8 cellular contexts compared by ENCODE assay signal in the genomic region with DNA sequence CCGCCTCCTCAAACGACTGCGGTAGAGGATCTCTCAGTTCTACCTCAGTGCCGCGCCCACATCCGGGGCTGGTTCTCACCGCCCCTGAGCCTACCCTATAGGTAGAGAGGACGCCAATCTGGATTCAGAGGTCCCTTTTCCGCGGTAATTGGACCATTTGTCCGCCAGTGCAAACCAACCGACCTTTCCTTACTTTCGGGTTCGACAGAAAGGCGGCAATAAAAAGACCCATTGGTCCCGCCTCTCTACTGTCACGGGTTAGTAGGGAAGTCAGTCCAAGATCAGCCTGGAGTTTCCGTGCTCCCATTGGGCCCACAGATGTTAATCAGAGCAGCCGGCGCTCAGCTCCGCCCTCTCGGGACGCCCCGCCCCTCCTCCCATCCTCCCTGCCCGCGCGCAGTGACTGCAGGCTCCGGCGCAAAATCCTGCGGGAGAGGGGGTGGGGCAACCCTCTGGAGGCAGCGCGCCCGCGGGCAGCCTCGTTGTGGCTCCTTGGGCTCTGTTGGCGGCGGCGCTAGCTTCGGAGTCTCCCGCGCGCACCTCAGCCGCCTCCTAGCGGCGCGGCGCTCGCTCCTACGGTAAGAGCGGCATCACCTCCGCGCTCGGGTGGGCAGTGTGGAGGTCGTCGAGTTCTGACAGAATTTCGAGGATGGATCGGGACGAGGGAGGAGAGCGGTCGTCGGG. TPM values are rescaled to one million over a fixed set of nuclear protein-coding genes. Genes with fewer than 3 reads are reported as not detected.
DNase-seq lines count a peak whose midpoint lies in the region; ATAC-seq and TF ChIP-seq lines count a peak whose summit lies in the region.

A gene (plus strand): TSS at position 380 of the 684 bp plus-strand sequence.
A gene with protein sequence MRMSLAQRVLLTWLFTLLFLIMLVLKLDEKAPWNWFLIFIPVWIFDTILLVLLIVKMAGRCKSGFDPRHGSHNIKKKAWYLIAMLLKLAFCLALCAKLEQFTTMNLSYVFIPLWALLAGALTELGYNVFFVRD (minus strand): TSS at position 41 of the 684 bp plus-strand sequence. CDS start 4,061 bp downstream, outside the sequence.

- peak within 1 kb of the TSS; percentile 98 for H3K4me3 Mint-ChIP-seq in activated T-helper 17 cell treated with anti-CD3 and anti-CD28 coated beads, Interleukin-2, amount 50 U/mL, for 72 hours
- peak within 1 kb of the TSS; percentile 88 to 100 (median 96) for H3K4me3 Mint-ChIP-seq in naive B cell
- peak within 1 kb of the TSS; percentile 97 for H3K4me3 Mint-ChIP-seq in stimulated activated memory B cell treated with anti-CD40 and anti-IgM and Interleukin-4, amounts not matched to agents 10 μg/mL and 1 μg/mL and 100 μg/mL, for 72 hours

- peaks cover 91% of the 10 kb centered on the region for H3K36me3 Mint-ChIP-seq in activated T-helper 17 cell treated with anti-CD3 and anti-CD28 coated beads, Interleukin-2, amount 50 U/mL, for 72 hours (ENCODE audit: low read depth)
- H3K36me3 Mint-ChIP-seq in naive B cell, result peaks cover 0 to 9% of the 10 kb centered on the region in 2 donors
- H3K36me3 Mint-ChIP-seq in stimulated activated memory B cell treated with anti-CD40 and anti-IgM and Interleukin-4, amounts not matched to agents 10 μg/mL and 1 μg/mL and 100 μg/mL, for 72 hours, result peaks cover 15% of the 10 kb centered on the region

- TF ChIP-seq CTCF in LNCAP (IDR thresholded peaks at IDR 0.05), result peak; percentile 72

- peak within 1 kb of the TSS; percentile 95 for H3K27ac Mint-ChIP-seq in activated T-helper 17 cell treated with anti-CD3 and anti-CD28 coated beads, Interleukin-2, amount 50 U/mL, for 72 hours
- peak within 1 kb of the TSS; percentile 93 to 98 (median 96) for H3K27ac Mint-ChIP-seq in naive B cell
- peak within 1 kb of the TSS; percentile 90 for H3K27ac Mint-ChIP-seq in stimulated activated memory B cell treated with anti-CD40 and anti-IgM and Interleukin-4, amounts not matched to agents 10 μg/mL and 1 μg/mL and 100 μg/mL, for 72 hours

- no peaks in the 10 kb centered on the region for H3K9me3 Mint-ChIP-seq in activated T-helper 17 cell treated with anti-CD3 and anti-CD28 coated beads, Interleukin-2, amount 50 U/mL, for 72 hours
- no peaks in the 10 kb centered on the region for H3K9me3 Mint-ChIP-seq in naive B cell
- H3K9me3 Mint-ChIP-seq in stimulated activated memory B cell treated with anti-CD40 and anti-IgM and Interleukin-4, amounts not matched to agents 10 μg/mL and 1 μg/mL and 100 μg/mL, for 72 hours, result no peaks in the 10 kb centered on the region

- peaks cover 48% of the 10 kb centered on the region for H3K4me1 Mint-ChIP-seq in activated T-helper 17 cell treated with anti-CD3 and anti-CD28 coated beads, Interleukin-2, amount 50 U/mL, for 72 hours
- H3K4me1 Mint-ChIP-seq in naive B cell, result peaks cover 59 to 87% (median 87%) of the 10 kb centered on the region in 3 donors
- H3K4me1 Mint-ChIP-seq in stimulated activated memory B cell treated with anti-CD40 and anti-IgM and Interleukin-4, amounts not matched to agents 10 μg/mL and 1 μg/mL and 100 μg/mL, for 72 hours, result peaks cover 74% of the 10 kb centered on the region

- DNase-seq in ELF-1 (ENCODE audit: low read depth, low spot score), result peak; percentile 100
- DNase-seq in GOT3 (lab: John Stamatoyannopoulos, UW), result peak; percentile 94
- DNase-seq in RPMI8226, result peak; percentile 99
- DNase-seq in fibroblast of gingiva (ENCODE audit: low read depth), result peak; percentile 100
- peak; percentile 94 for DNase-seq in naive B cell

- peak; percentile 89 for ATAC-seq in activated T-helper 17 cell treated with anti-CD3 and anti-CD28 coated beads, Interleukin-2, amount 50 U/mL, for 72 hours (replicated peaks)
- peak; percentile 85 to 89 for ATAC-seq in naive B cell (ENCODE audit: low read depth in 2 of 2)
- ATAC-seq in stimulated activated memory B cell treated with anti-CD40 and anti-IgM and Interleukin-4, amounts not matched to agents 10 μg/mL and 1 μg/mL and 100 μg/mL, for 72 hours, result peak; percentile 96

- no peaks in the 10 kb centered on the region for H3K27me3 Mint-ChIP-seq in activated T-helper 17 cell treated with anti-CD3 and anti-CD28 coated beads, Interleukin-2, amount 50 U/mL, for 72 hours
- H3K27me3 Mint-ChIP-seq in naive B cell, result no peaks in the 10 kb centered on the region
- H3K27me3 Mint-ChIP-seq in stimulated activated memory B cell treated with anti-CD40 and anti-IgM and Interleukin-4, amounts not matched to agents 10 μg/mL and 1 μg/mL and 100 μg/mL, for 72 hours, result no peaks in the 10 kb centered on the region

RNA-seq across cellular contexts. Expression of the first gene that starts in this region (rescaled TPM):
- 100 to 1,000 TPM in 1 of 2 donors, 10 to 100 TPM in 1; 66.1 to 123 TPM for total RNA-seq in activated T-helper 17 cell treated with anti-CD3 and anti-CD28 coated beads, Interleukin-2, amount 50 U/mL, for 72 hours
- polyA plus RNA-seq in naive B cell (ENCODE audit: low read depth in 6 of 6), result 10 to 100 TPM; 14.7 to 34.0 (median 23.8) TPM

RNA-seq across cellular contexts. Expression of the second gene that starts in this region (rescaled TPM):
- 10 to 100 TPM; 12.1 to 13.2 TPM for total RNA-seq in activated T-helper 17 cell treated with anti-CD3 and anti-CD28 coated beads, Interleukin-2, amount 50 U/mL, for 72 hours
- polyA plus RNA-seq in naive B cell (ENCODE audit: low read depth in 6 of 6), result 10 to 100 TPM; 12.4 to 53.5 (median 29.6) TPM

Comparison
In these comparisons a context has a peak if more than half of its experiments do, and no peak if none do; other contexts are left out.
1. Peak in every context shown above with its lines: DNase-seq and ATAC-seq.